In the genomic region with DNA sequence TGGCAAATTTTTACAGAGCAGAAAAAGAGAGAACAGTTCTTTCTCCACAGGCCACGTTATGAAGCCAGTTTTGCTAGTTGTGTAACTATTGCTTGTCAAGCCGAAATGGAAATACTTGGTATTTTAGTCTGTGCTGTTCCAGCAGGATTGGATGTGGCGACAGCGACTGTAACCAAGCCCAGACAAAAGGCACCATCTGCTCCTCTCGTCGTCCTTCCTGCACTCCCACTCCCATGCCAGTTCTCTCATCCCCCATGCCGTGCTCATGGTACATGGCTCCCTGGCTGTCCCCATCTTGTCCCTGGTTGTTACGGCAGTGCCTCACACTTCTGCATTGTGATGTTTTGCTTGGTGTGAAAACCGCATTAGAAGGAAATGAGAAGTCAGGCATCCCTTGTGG, we compare ENCODE assay signal across 30 cellular contexts.
"Had no signal": no experiment of that assay in that cellular context is flagged by ENCODE, and none has a peak within 500 bp of the region (broad histone marks: within the 10 kb centered on the region; RNA-seq: fewer than 3 reads in every experiment).

No MANE protein-coding gene starts in this region.

- H3K4me3 ChIP-seq: body of pancreas, cardiac muscle cell, esophagus squamous epithelium, gastrocnemius medialis, mucosa of descending colon, thoracic aorta, vagina had no signal

- H3K9me3 Mint-ChIP-seq: WTC11 had no signal

- H3K4me1 ChIP-seq: body of pancreas, gastrocnemius medialis, vagina had no signal

- H3K27me3 Mint-ChIP-seq: activated CD4-positive, alpha-beta T cell treated with anti-CD3 and anti-CD28 coated beads for 36 hours; activated naive CD4-positive, alpha-beta T cell treated with anti-CD3 and anti-CD28 coated beads, Interleukin-2, amount 10 ng/mL, durations not matched to agents 7 days and 5 days; activated naive CD8-positive, alpha-beta T cell treated with anti-CD3 and anti-CD28 coated beads, Interleukin-2, amount 50 U/mL, for 24 hours; dendritic cell treated with granulocyte-macrophage colony-stimulating factor and Interleukin-4, amounts not matched to agents 40 ng/mL and 50 ng/mL, for 4 days; effector memory CD8-positive, alpha-beta T cell had no signal

- FAIRE-seq: endothelial cell of umbilical vein, small intestine had no signal

- H3K4me3 Mint-ChIP-seq: activated CD4-positive, alpha-beta T cell treated with anti-CD3 and anti-CD28 coated beads for 36 hours; activated naive CD4-positive, alpha-beta T cell treated with anti-CD3 and anti-CD28 coated beads, Interleukin-2, amount 10 ng/mL, durations not matched to agents 7 days and 5 days; activated naive CD8-positive, alpha-beta T cell treated with anti-CD3 and anti-CD28 coated beads, Interleukin-2, amount 50 U/mL, for 24 hours; activated T-cell treated with anti-CD3 and anti-CD28 coated beads, Interleukin-2, amount 50 U/mL, for 72 hours; dendritic cell treated with granulocyte-macrophage colony-stimulating factor and Interleukin-4, amounts not matched to agents 40 ng/mL and 50 ng/mL, for 4 days; effector memory CD8-positive, alpha-beta T cell; nephron progenitor cell; type B pancreatic cell; WTC11 had no signal

- H3K36me3 Mint-ChIP-seq: activated naive CD4-positive, alpha-beta T cell treated with anti-CD3 and anti-CD28 coated beads, Interleukin-2, amount 10 ng/mL, durations not matched to agents 7 days and 5 days; type B pancreatic cell; WTC11 had no signal

- H3K36me3 ChIP-seq: cardiac muscle cell, esophagus squamous epithelium, gastrocnemius medialis, thoracic aorta, vagina had no signal

- DNase-seq: activated CD4-positive, alpha-beta T cell treated with anti-CD3 and anti-CD28 coated beads for 36 hours; activated CD4-positive, alpha-beta T cell treated with anti-CD3 and anti-CD28 coated beads, Interleukin-2, amount 50 U/mL, for 48 hours; activated effector memory CD4-positive, alpha-beta T cell treated with Interleukin-2 at 50 U/mL for 16 hours; activated naive CD4-positive, alpha-beta T cell treated with anti-CD3 and anti-CD28 coated beads, Interleukin-2, amount 10 ng/mL, durations not matched to agents 7 days and 5 days; activated naive CD8-positive, alpha-beta T cell treated with anti-CD3 and anti-CD28 coated beads, Interleukin-2, amount 50 U/mL, for 24 hours; activated T-cell treated with anti-CD3 and anti-CD28 coated beads, Interleukin-2, amount 50 U/mL, for 72 hours; body of pancreas; effector memory CD8-positive, alpha-beta T cell; esophagus squamous epithelium; gastrocnemius medialis; head of caudate nucleus; hypothalamus; islet precursor cell; left cardiac atrium; mucosa of descending colon; nephron progenitor cell; nucleus accumbens; small intestine; stimulated activated CD4-positive, alpha-beta T cell treated with anti-CD3 and anti-CD28 coated beads, Interleukin-15, amount 100 ng/mL, for 24 hours; stimulated activated CD8-positive, alpha-beta memory T cell treated with anti-CD3 and anti-CD28 coated beads, Interleukin-4, amount 100 ng/mL, for 48 hours; stimulated activated naive CD4-positive, alpha-beta T cell; T-helper 9 cell had no signal

- H3K4me1 Mint-ChIP-seq: activated CD4-positive, alpha-beta T cell treated with anti-CD3 and anti-CD28 coated beads for 36 hours; activated naive CD4-positive, alpha-beta T cell treated with anti-CD3 and anti-CD28 coated beads, Interleukin-2, amount 10 ng/mL, durations not matched to agents 7 days and 5 days; activated naive CD8-positive, alpha-beta T cell treated with anti-CD3 and anti-CD28 coated beads, Interleukin-2, amount 50 U/mL, for 24 hours had no signal

- H3K27me3 ChIP-seq: body of pancreas, cardiac muscle cell, esophagus squamous epithelium, gastrocnemius medialis, vagina had no signal

- H3K27ac ChIP-seq: body of pancreas, cardiac muscle cell, esophagus squamous epithelium, gastrocnemius medialis, thoracic aorta, vagina had no signal

- H3K27ac Mint-ChIP-seq: activated CD4-positive, alpha-beta T cell treated with anti-CD3 and anti-CD28 coated beads for 36 hours; activated naive CD4-positive, alpha-beta T cell treated with anti-CD3 and anti-CD28 coated beads, Interleukin-2, amount 10 ng/mL, durations not matched to agents 7 days and 5 days; activated naive CD8-positive, alpha-beta T cell treated with anti-CD3 and anti-CD28 coated beads, Interleukin-2, amount 50 U/mL, for 24 hours; activated T-cell treated with anti-CD3 and anti-CD28 coated beads, Interleukin-2, amount 50 U/mL, for 72 hours; dendritic cell treated with granulocyte-macrophage colony-stimulating factor and Interleukin-4, amounts not matched to agents 40 ng/mL and 50 ng/mL, for 4 days; effector memory CD8-positive, alpha-beta T cell; nephron progenitor cell; type B pancreatic cell; WTC11 had no signal

- ATAC-seq: activated CD4-positive, alpha-beta T cell treated with anti-CD3 and anti-CD28 coated beads for 36 hours; activated naive CD8-positive, alpha-beta T cell treated with anti-CD3 and anti-CD28 coated beads, Interleukin-2, amount 50 U/mL, for 24 hours; activated T-cell treated with anti-CD3 and anti-CD28 coated beads, Interleukin-2, amount 50 U/mL, for 72 hours; body of pancreas; effector memory CD8-positive, alpha-beta T cell; gastrocnemius medialis; left cardiac atrium; mucosa of descending colon; sciatic nerve; WTC11 had no signal

- H3K9me3 ChIP-seq: body of pancreas, esophagus squamous epithelium, gastrocnemius medialis, mucosa of descending colon, thoracic aorta, vagina had no signal
